Comparison of ENCODE assay signal across 1 cellular context in the genomic region with DNA sequence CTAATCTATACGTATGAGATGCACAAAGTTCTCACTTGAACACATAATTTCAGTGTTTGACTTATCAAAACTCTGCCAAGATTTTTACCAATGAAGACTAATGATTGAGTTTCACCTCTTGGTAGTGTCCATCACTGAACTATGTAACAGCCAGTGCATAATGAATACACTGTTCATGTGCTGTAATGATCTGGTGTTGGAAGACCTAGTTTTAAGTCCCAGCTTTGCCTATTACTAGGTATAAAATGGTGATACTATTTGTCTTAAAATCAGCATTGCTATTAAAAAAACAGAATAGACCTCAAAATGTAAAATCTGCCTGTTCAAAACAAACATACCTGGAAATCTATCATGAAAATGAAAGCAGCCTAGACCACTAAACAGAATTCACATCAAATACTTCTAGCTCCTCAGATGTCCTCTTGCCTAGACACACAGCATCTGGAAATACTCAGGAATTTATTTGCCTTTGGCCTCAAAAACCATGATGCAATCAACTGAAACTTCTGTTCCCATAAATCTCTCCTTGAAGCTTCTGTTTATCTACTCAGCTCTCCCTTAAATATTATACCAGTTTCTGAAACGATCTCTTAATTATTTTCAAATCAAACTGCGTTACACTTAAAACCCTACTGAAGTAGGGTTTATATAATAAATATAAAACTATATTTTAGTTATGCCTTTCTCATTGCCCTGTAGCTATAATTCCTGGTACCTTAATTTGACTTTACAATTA.
TF ChIP-seq lines count a peak whose summit lies in the region.

No MANE protein-coding gene starts in this region.

TF ChIP-seq in SK-N-SH, 30 proteins besides CTCF, POLR2A, EP300 and RAD21 (continued from another document):
- TF ChIP-seq IRF3 (IDR thresholded peaks at IDR 0.05; ENCODE audit: low read depth, low read length) (no peak), RCOR1 (IDR thresholded peaks at IDR 0.05; ENCODE audit: low read length) (peak; percentile 77), RFX5 (IDR thresholded peaks at IDR 0.05; ENCODE audit: low read length) (no peak), FOSL2 (IDR thresholded peaks at IDR 0.05; ENCODE audit: borderline replicate concordance, low read depth) (peak; percentile 17; the same call in 1 of the 2 replicates), JUND (IDR thresholded peaks at IDR 0.05) (peak; percentile 66), FOXM1 (IDR thresholded peaks at IDR 0.05; ENCODE audit: low read depth) (peak; percentile 37; the same call in 1 of the 2 replicates), REST (IDR thresholded peaks at IDR 0.05; ENCODE audit: low read depth, low read length) (no peak), GATA2 (CRISPR knock-in tag; IDR thresholded peaks at IDR 0.05) (peak; percentile 21; the same call in 1 of the 2 replicates), TAF1 (IDR thresholded peaks at IDR 0.05; ENCODE audit: borderline replicate concordance, low read depth, low read length) (no peak), NRF1 (IDR thresholded peaks at IDR 0.05; ENCODE audit: low read depth, low read length) (no peak), TCF12 (IDR thresholded peaks at IDR 0.05) (peak; percentile 97), TEAD4 (IDR thresholded peaks at IDR 0.05; ENCODE audit: borderline replicate concordance, insufficient read depth) (peak; percentile 70; the same call in 1 of the 2 replicates), SMC3 (IDR thresholded peaks at IDR 0.05; ENCODE audit: low read depth, low read length) (no peak), YY1 (IDR thresholded peaks at IDR 0.05; ENCODE audit: low read depth) (no peak)
- TF ChIP-seq, protein P1, sequence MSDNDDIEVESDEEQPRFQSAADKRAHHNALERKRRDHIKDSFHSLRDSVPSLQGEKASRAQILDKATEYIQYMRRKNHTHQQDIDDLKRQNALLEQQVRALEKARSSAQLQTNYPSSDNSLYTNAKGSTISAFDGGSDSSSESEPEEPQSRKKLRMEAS (IDR thresholded peaks at IDR 0.05; ENCODE audit: low read depth) = peak; percentile 32; the same call in 1 of the 2 replicates
- TF ChIP-seq, protein P2, sequence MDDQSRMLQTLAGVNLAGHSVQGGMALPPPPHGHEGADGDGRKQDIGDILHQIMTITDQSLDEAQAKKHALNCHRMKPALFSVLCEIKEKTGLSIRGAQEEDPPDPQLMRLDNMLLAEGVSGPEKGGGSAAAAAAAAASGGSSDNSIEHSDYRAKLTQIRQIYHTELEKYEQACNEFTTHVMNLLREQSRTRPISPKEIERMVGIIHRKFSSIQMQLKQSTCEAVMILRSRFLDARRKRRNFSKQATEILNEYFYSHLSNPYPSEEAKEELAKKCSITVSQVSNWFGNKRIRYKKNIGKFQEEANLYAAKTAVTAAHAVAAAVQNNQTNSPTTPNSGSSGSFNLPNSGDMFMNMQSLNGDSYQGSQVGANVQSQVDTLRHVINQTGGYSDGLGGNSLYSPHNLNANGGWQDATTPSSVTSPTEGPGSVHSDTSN (IDR thresholded peaks at IDR 0.05) = peak; percentile 93
- TF ChIP-seq, protein P3, sequence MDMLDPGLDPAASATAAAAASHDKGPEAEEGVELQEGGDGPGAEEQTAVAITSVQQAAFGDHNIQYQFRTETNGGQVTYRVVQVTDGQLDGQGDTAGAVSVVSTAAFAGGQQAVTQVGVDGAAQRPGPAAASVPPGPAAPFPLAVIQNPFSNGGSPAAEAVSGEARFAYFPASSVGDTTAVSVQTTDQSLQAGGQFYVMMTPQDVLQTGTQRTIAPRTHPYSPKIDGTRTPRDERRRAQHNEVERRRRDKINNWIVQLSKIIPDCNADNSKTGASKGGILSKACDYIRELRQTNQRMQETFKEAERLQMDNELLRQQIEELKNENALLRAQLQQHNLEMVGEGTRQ (IDR thresholded peaks at IDR 0.05; ENCODE audit: borderline replicate concordance, low read depth, low read length) = no peak
TF ChIP-seq in SK-N-SH: peak in this region for 12.
